In the genomic region with DNA sequence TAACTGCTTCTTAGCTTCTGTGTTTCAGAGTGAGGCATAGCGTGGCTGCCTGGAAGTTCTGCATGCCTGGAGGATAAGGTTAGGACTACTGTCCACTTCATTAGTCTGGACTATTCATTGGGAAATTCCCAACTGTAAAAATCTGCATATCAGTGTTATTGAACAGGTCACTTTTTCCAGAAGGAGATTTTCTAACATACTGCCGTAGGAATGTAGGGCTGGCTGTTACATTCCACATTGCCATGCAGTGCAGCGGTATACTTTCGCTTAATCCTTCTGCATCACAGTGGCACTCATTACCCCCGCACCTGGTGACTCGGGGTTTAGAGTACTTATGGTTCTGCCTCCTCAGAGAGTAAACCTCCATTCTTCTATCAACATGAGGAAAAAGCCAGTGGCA, we compare ENCODE assay signal across 26 cellular contexts.
DNase-seq lines count a peak whose midpoint lies in the region; FAIRE-seq lines count a peak whose summit lies in the region.
"Had no signal": no experiment of that assay in that cellular context is flagged by ENCODE, and none has a peak within 500 bp of the region (broad histone marks: within the 10 kb centered on the region; RNA-seq: fewer than 3 reads in every experiment).

No MANE protein-coding gene starts in this region.

- H3K36me3 ChIP-seq in small intestine (ENCODE audit: control insufficient read depth in 2 of 2, insufficient read depth in 2 of 2, low read length in 2 of 2), result no peaks in the 10 kb centered on the region
- H3K36me3 ChIP-seq: BLaER1 treated with 17β-estradiol and CSF1 and Interleukin-3, amounts not matched to agents 10 nM and 100 nM; left lung; suprapubic skin; upper lobe of right lung had no signal

- H3K4me3 ChIP-seq in small intestine (ENCODE audit: low read depth in 1 of 2, low read length in 2 of 2), result no peak overlapping the region
- H3K4me3 ChIP-seq: BLaER1 treated with 17β-estradiol and CSF1 and Interleukin-3, amounts not matched to agents 10 nM and 100 nM; left lung; suprapubic skin; upper lobe of right lung had no signal

- H3K4me1 Mint-ChIP-seq in activated CD4-positive, alpha-beta memory T cell treated with anti-CD3 and anti-CD28 coated beads, Interleukin-2, amount 10 ng/mL, durations not matched to agents 7 days and 5 days, result no peaks in the 10 kb centered on the region
- H3K4me1 Mint-ChIP-seq: brain had no signal

- H3K27ac ChIP-seq in small intestine (ENCODE audit: low read depth in 1 of 2, low read length in 1 of 2), result no peak overlapping the region
- H3K27ac ChIP-seq: BLaER1 treated with 17β-estradiol and CSF1 and Interleukin-3, amounts not matched to agents 10 nM and 100 nM; left lung; suprapubic skin; upper lobe of right lung had no signal

- no peak for FAIRE-seq in small intestine (lab: Jason Lieb, UNC)
- FAIRE-seq: HTR-8/SVneo had no signal

- WGBS in small intestine, 3 donors, result 81 to 89% (median 86%) methylated on average over 6 of the region's 6 CpGs

- CTCF ChIA-PET in activated CD4-positive, alpha-beta memory T cell treated with anti-CD3 and anti-CD28 coated beads, Interleukin-2, amount 10 ng/mL, durations not matched to agents 7 days and 5 days (lab: Charles Lee), result no interaction called here

- no peaks in the 10 kb centered on the region for H3K4me1 ChIP-seq in small intestine (ENCODE audit: control insufficient read depth in 2 of 2, insufficient read depth in 1 of 2, low read depth in 1 of 2, low read length in 1 of 2)
- H3K4me1 ChIP-seq: BLaER1 treated with 17β-estradiol and CSF1 and Interleukin-3, amounts not matched to agents 10 nM and 100 nM; left lung; suprapubic skin; upper lobe of right lung had no signal

- POLR2A ChIA-PET in activated CD4-positive, alpha-beta memory T cell treated with anti-CD3 and anti-CD28 coated beads, Interleukin-2, amount 10 ng/mL, durations not matched to agents 7 days and 5 days (lab: Charles Lee), result no interaction called here

- H3K27me3 Mint-ChIP-seq in activated CD4-positive, alpha-beta memory T cell treated with anti-CD3 and anti-CD28 coated beads, Interleukin-2, amount 10 ng/mL, durations not matched to agents 7 days and 5 days, result no peaks in the 10 kb centered on the region

- H3K36me3 Mint-ChIP-seq in activated CD4-positive, alpha-beta memory T cell treated with anti-CD3 and anti-CD28 coated beads, Interleukin-2, amount 10 ng/mL, durations not matched to agents 7 days and 5 days (ENCODE audit: low read depth), result no peaks in the 10 kb centered on the region
- H3K36me3 Mint-ChIP-seq: brain had no signal

- no peaks in the 10 kb centered on the region for H3K9me3 ChIP-seq in small intestine (ENCODE audit: control insufficient read depth, low read depth)
- H3K9me3 ChIP-seq: upper lobe of right lung had no signal

- no peak overlapping the region for H3K4me3 Mint-ChIP-seq in activated CD4-positive, alpha-beta memory T cell treated with anti-CD3 and anti-CD28 coated beads, Interleukin-2, amount 10 ng/mL, durations not matched to agents 7 days and 5 days
- H3K4me3 Mint-ChIP-seq: activated T-cell treated with anti-CD3 and anti-CD28 coated beads, Interleukin-2, amount 50 U/mL, for 72 hours; brain had no signal

- H3K9me3 Mint-ChIP-seq in activated CD4-positive, alpha-beta memory T cell treated with anti-CD3 and anti-CD28 coated beads, Interleukin-2, amount 10 ng/mL, durations not matched to agents 7 days and 5 days, result peaks cover 1% of the 10 kb centered on the region
- H3K9me3 Mint-ChIP-seq: activated T-cell treated with anti-CD3 and anti-CD28 coated beads, Interleukin-2, amount 50 U/mL, for 72 hours had no signal

- H3K27me3 ChIP-seq in small intestine (ENCODE audit: control insufficient read depth in 2 of 2, insufficient read depth in 2 of 2, low read length in 2 of 2), result no peaks in the 10 kb centered on the region
- H3K27me3 ChIP-seq: BLaER1 treated with 17β-estradiol and CSF1 and Interleukin-3, amounts not matched to agents 10 nM and 100 nM; left lung; suprapubic skin; upper lobe of right lung had no signal

- DNase-seq in HK-2 (ENCODE audit: unreplicated experiment) (peak; percentile 49), amniotic epithelial cell (ENCODE audit: low read depth) (peak; percentile 4), iris pigment epithelial cell (ENCODE audit: low read depth) (peak; percentile 3), renal cortical epithelial cell (ENCODE audit: low read depth) (peak; percentile 62), retina (no peak), small intestine (no peak)
- DNase-seq in activated CD4-positive, alpha-beta memory T cell treated with anti-CD3 and anti-CD28 coated beads, Interleukin-2, amount 10 ng/mL, durations not matched to agents 7 days and 5 days, result no peak
- DNase-seq: activated CD4-positive, alpha-beta T cell treated with anti-CD3 and anti-CD28 coated beads, Interleukin-2, amount 50 U/mL, for 48 hours; activated CD4-positive, CD25-positive, alpha-beta regulatory T cell treated with anti-CD3 and anti-CD28 coated beads, Interleukin-2, amount 50 U/mL, for 72 hours; activated naive CD4-positive, alpha-beta T cell; activated T-cell treated with anti-CD3 and anti-CD28 coated beads, Interleukin-2, amount 50 U/mL, for 72 hours; GDM1; KBM-7; left lung; NCI-H1105; NCI-H187; NCI-H526; posterior cingulate gyrus; SHP77; stimulated activated naive CD4-positive, alpha-beta T cell treated with Interleukin-2 at 50 U/mL for 16 hours; T-helper 2 cell; upper lobe of right lung had no signal

- H3K27ac Mint-ChIP-seq in activated CD4-positive, alpha-beta memory T cell treated with anti-CD3 and anti-CD28 coated beads, Interleukin-2, amount 10 ng/mL, durations not matched to agents 7 days and 5 days, result no peak overlapping the region
- H3K27ac Mint-ChIP-seq: activated T-cell treated with anti-CD3 and anti-CD28 coated beads, Interleukin-2, amount 50 U/mL, for 72 hours; brain had no signal

Comparison
In these comparisons a context has a peak if more than half of its experiments do, and no peak if none do; other contexts are left out.
1. DNase-seq: peak in HK-2 (single experiment), amniotic epithelial cell (single experiment), iris pigment epithelial cell (single experiment) and renal cortical epithelial cell (single experiment); none in retina (single experiment), small intestine (single experiment) and activated CD4-positive, alpha-beta memory T cell treated with anti-CD3 and anti-CD28 coated beads, Interleukin-2, amount 10 ng/mL, durations not matched to agents 7 days and 5 days (single experiment).